8 cellular contexts compared by ENCODE assay signal in genomic region chr11:123741159-123741951, GRCh38. TPM values are rescaled to one million over a fixed set of nuclear protein-coding genes. Genes with fewer than 3 reads are reported as not detected.
A peak's percentile ranks its signal among the peaks of the same experiment; 100 is the strongest.
DNase-seq lines count a peak whose midpoint lies in the region; ATAC-seq and TF ChIP-seq lines count a peak whose summit lies in the region.

Gene ZNF202, minus strand, starts transcription at chr11:123741660. Its CDS starts 10,772 bp downstream, at chr11:123730888.

- peak within 1 kb of the TSS; percentile 76 to 92 (median 92) for H3K27ac Mint-ChIP-seq in IgD-negative memory B cell

- peaks cover 11% of the 10 kb centered on the region for H3K4me1 ChIP-seq in mucosa of descending colon (ENCODE audit: low read depth)

- H3K9me3 Mint-ChIP-seq in IgD-negative memory B cell, result no peaks in the 10 kb centered on the region

- ATAC-seq in GM21576 (IDR thresholded peaks at IDR 0.05; ENCODE audit: unreplicated experiment), result peak; percentile 99
- ATAC-seq in mucosa of descending colon, result peak; percentile 99

- peak within 1 kb of the TSS; percentile 91 for H3K4me3 ChIP-seq in epithelial cell of esophagus (ENCODE audit: low read length)
- peak within 1 kb of the TSS; percentile 66 for H3K4me3 ChIP-seq in mucosa of descending colon

- peak within 1 kb of the TSS; percentile 96 to 99 (median 97) for H3K4me3 Mint-ChIP-seq in IgD-negative memory B cell

- DNase-seq in DMS53 (lab: John Stamatoyannopoulos, UW), result peak; percentile 97
- DNase-seq in OCI-M1 (lab: John Stamatoyannopoulos, UW), result peak; percentile 98
- peak; percentile 88 for DNase-seq in activated T-cell treated with anti-CD3 and anti-CD28 coated beads for 24 hours (ENCODE audit: low read depth)
- DNase-seq in epithelial cell of esophagus (ENCODE audit: low read depth), result peak; percentile 90
- DNase-seq in mucosa of descending colon, result peak; percentile 93 to 95 (median 94)
- peak; percentile 74 to 80 for DNase-seq in stimulated activated CD8-positive, alpha-beta memory T cell treated with anti-CD3 and anti-CD28 coated beads, Interleukin-4, amount 100 ng/mL, for 1 hour (ENCODE audit: low read depth in 2 of 2, low spot score in 1 of 2)

- H3K9me3 ChIP-seq in mucosa of descending colon, result no peaks in the 10 kb centered on the region

- intact Hi-C loops in mucosa of descending colon (cut with DNase I, micrococcal nuclease), result no loop called here

- TF ChIP-seq CTCF in epithelial cell of esophagus (IDR thresholded peaks at IDR 0.05; ENCODE audit: insufficient read depth, low read depth, low read length, missing control alignments) (peak; percentile 16), mucosa of descending colon (IDR thresholded peaks at IDR 0.05) (no peak)

- H3K27me3 Mint-ChIP-seq in IgD-negative memory B cell, result no peaks in the 10 kb centered on the region

- peaks cover 9% of the 10 kb centered on the region for H3K36me3 Mint-ChIP-seq in IgD-negative memory B cell

- peaks cover 16 to 26% (median 25%) of the 10 kb centered on the region in 3 donors for H3K4me1 Mint-ChIP-seq in IgD-negative memory B cell

- no peaks in the 10 kb centered on the region for H3K36me3 ChIP-seq in mucosa of descending colon (ENCODE audit: low read depth)

RNA-seq across cellular contexts. Expression of gene ZNF202, which starts in this region (rescaled TPM):
- polyA plus RNA-seq in IgD-negative memory B cell, result 13.8 TPM
- 10 to 100 TPM; 10.6 to 11.9 (median 11.1) TPM for total RNA-seq in mucosa of descending colon

Comparison
In these comparisons a context has a peak if more than half of its experiments do, and no peak if none do; other contexts are left out.
1. Peak in every context shown above with its lines: DNase-seq, ATAC-seq and H3K4me3 ChIP-seq.